ENCODE assay signal across 27 cellular contexts in genomic region chr6:18469486-18469885, GRCh38.
"Had no signal": no experiment of that assay in that cellular context is flagged by ENCODE, and none has a peak within 500 bp of the region (broad histone marks: within the 10 kb centered on the region; RNA-seq: fewer than 3 reads in every experiment).

No MANE protein-coding gene starts in this region.

- DNase-seq: activated B cell treated with CpG ODN at 0.5 μM for 24 hours; activated CD4-positive, alpha-beta T cell treated with anti-CD3 and anti-CD28 coated beads for 48 hours; activated CD4-positive, alpha-beta T cell treated with anti-CD3 and anti-CD28 coated beads, Interleukin-2, amount 50 U/mL, for 1 hour; activated CD4-positive, alpha-beta T cell treated with anti-CD3 and anti-CD28 coated beads, Interleukin-2, amount 50 U/mL, for 48 hours; activated CD8-positive, alpha-beta memory T cell treated with anti-CD3 and anti-CD28 coated beads for 24 hours; activated CD8-positive, alpha-beta T cell treated with anti-CD3 and anti-CD28 coated beads for 36 hours; activated effector memory CD4-positive, alpha-beta T cell treated with Interleukin-2 at 50 U/mL for 16 hours; activated naive CD4-positive, alpha-beta T cell treated with anti-CD3 and anti-CD28 coated beads for 36 hours; activated naive CD8-positive, alpha-beta T cell treated with anti-CD3 and anti-CD28 coated beads for 36 hours; activated naive CD8-positive, alpha-beta T cell treated with anti-CD3 and anti-CD28 coated beads, Interleukin-2, amount 50 U/mL, for 24 hours; activated T-cell treated with anti-CD3 and anti-CD28 coated beads, Interleukin-2, amount 50 U/mL, for 4 hours; adrenal gland; amygdala; aorta; brain microvascular endothelial cell; dorsolateral prefrontal cortex; effector memory CD4-positive, alpha-beta T cell; endodermal cell; foreskin fibroblast; glutamatergic neuron; T-helper 1 cell; T-helper 17 cell; T1000; WERI-Rb-1 had no signal

- H3K36me3 ChIP-seq: adrenal gland, WERI-Rb-1 had no signal

- H3K27ac ChIP-seq: adrenal gland, brain microvascular endothelial cell, coronary artery, dorsolateral prefrontal cortex, WERI-Rb-1 had no signal

- H3K4me1 ChIP-seq: adrenal gland had no signal

- H3K9me3 ChIP-seq: adrenal gland had no signal

- H3K4me3 ChIP-seq: adrenal gland, coronary artery, dorsolateral prefrontal cortex had no signal

- FAIRE-seq: bronchial epithelial cell, frontal cortex had no signal
